1 cellular context compared by ENCODE assay signal in the genomic region with DNA sequence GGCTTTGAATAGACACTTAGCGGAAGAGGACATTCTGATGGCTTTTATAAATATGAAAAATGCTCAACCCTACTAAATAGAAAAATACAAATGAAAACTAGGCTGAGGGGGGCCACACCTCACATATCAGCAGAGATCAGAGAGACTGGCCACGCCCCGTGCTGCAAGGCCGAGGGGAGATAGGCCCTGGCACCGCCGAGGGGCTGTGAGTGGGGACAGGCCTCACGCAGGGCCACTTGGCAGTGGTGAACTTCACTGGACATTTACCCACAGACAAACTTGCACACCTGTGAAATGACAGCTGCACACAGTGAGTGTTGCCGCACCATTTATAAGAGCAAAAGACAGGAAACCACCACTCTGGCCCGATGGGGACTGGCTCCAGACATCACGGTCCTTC.
TF ChIP-seq lines count a peak whose summit lies in the region.

No MANE protein-coding gene starts in this region.

TF ChIP-seq in K562, 482 proteins besides CTCF, POLR2A, EP300 and RAD21:
- TF ChIP-seq PRMT5 (CRISPR knock-in tag; IDR thresholded peaks at IDR 0.05): no peak
- no peak for TF ChIP-seq SRSF3 (IDR thresholded peaks at IDR 0.05; ENCODE audit: insufficient read depth, low read length)
- TF ChIP-seq DPF2 (IDR thresholded peaks at IDR 0.05): 0 out of 2 replicates have a peak, but pooled peaks have one; percentile 18
- 0 out of 2 replicates have a peak, but pooled peaks have one; percentile 16 for TF ChIP-seq TCF3 (CRISPR knock-in tag; IDR thresholded peaks at IDR 0.05)
- TF ChIP-seq, protein P1, sequence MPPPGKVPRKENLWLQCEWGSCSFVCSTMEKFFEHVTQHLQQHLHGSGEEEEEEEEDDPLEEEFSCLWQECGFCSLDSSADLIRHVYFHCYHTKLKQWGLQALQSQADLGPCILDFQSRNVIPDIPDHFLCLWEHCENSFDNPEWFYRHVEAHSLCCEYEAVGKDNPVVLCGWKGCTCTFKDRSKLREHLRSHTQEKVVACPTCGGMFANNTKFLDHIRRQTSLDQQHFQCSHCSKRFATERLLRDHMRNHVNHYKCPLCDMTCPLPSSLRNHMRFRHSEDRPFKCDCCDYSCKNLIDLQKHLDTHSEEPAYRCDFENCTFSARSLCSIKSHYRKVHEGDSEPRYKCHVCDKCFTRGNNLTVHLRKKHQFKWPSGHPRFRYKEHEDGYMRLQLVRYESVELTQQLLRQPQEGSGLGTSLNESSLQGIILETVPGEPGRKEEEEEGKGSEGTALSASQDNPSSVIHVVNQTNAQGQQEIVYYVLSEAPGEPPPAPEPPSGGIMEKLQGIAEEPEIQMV (tag; conservative IDR thresholded peaks at IDR 0.05; ENCODE audit: low read depth): no peak
- TF ChIP-seq, protein P2, sequence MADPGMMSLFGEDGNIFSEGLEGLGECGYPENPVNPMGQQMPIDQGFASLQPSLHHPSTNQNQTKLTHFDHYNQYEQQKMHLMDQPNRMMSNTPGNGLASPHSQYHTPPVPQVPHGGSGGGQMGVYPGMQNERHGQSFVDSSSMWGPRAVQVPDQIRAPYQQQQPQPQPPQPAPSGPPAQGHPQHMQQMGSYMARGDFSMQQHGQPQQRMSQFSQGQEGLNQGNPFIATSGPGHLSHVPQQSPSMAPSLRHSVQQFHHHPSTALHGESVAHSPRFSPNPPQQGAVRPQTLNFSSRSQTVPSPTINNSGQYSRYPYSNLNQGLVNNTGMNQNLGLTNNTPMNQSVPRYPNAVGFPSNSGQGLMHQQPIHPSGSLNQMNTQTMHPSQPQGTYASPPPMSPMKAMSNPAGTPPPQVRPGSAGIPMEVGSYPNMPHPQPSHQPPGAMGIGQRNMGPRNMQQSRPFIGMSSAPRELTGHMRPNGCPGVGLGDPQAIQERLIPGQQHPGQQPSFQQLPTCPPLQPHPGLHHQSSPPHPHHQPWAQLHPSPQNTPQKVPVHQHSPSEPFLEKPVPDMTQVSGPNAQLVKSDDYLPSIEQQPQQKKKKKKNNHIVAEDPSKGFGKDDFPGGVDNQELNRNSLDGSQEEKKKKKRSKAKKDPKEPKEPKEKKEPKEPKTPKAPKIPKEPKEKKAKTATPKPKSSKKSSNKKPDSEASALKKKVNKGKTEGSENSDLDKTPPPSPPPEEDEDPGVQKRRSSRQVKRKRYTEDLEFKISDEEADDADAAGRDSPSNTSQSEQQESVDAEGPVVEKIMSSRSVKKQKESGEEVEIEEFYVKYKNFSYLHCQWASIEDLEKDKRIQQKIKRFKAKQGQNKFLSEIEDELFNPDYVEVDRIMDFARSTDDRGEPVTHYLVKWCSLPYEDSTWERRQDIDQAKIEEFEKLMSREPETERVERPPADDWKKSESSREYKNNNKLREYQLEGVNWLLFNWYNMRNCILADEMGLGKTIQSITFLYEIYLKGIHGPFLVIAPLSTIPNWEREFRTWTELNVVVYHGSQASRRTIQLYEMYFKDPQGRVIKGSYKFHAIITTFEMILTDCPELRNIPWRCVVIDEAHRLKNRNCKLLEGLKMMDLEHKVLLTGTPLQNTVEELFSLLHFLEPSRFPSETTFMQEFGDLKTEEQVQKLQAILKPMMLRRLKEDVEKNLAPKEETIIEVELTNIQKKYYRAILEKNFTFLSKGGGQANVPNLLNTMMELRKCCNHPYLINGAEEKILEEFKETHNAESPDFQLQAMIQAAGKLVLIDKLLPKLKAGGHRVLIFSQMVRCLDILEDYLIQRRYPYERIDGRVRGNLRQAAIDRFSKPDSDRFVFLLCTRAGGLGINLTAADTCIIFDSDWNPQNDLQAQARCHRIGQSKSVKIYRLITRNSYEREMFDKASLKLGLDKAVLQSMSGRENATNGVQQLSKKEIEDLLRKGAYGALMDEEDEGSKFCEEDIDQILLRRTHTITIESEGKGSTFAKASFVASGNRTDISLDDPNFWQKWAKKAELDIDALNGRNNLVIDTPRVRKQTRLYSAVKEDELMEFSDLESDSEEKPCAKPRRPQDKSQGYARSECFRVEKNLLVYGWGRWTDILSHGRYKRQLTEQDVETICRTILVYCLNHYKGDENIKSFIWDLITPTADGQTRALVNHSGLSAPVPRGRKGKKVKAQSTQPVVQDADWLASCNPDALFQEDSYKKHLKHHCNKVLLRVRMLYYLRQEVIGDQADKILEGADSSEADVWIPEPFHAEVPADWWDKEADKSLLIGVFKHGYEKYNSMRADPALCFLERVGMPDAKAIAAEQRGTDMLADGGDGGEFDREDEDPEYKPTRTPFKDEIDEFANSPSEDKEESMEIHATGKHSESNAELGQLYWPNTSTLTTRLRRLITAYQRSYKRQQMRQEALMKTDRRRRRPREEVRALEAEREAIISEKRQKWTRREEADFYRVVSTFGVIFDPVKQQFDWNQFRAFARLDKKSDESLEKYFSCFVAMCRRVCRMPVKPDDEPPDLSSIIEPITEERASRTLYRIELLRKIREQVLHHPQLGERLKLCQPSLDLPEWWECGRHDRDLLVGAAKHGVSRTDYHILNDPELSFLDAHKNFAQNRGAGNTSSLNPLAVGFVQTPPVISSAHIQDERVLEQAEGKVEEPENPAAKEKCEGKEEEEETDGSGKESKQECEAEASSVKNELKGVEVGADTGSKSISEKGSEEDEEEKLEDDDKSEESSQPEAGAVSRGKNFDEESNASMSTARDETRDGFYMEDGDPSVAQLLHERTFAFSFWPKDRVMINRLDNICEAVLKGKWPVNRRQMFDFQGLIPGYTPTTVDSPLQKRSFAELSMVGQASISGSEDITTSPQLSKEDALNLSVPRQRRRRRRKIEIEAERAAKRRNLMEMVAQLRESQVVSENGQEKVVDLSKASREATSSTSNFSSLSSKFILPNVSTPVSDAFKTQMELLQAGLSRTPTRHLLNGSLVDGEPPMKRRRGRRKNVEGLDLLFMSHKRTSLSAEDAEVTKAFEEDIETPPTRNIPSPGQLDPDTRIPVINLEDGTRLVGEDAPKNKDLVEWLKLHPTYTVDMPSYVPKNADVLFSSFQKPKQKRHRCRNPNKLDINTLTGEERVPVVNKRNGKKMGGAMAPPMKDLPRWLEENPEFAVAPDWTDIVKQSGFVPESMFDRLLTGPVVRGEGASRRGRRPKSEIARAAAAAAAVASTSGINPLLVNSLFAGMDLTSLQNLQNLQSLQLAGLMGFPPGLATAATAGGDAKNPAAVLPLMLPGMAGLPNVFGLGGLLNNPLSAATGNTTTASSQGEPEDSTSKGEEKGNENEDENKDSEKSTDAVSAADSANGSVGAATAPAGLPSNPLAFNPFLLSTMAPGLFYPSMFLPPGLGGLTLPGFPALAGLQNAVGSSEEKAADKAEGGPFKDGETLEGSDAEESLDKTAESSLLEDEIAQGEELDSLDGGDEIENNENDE (IDR thresholded peaks at IDR 0.05; ENCODE audit: low read depth, low read length): no peak
- TF ChIP-seq IFI16 (CRISPR knock-in tag; IDR thresholded peaks at IDR 0.05): no peak
- no peak for TF ChIP-seq FOSL1 (tag; conservative IDR thresholded peaks at IDR 0.05)
- no peak for TF ChIP-seq GABPB2 (CRISPR knock-in tag; conservative IDR thresholded peaks at IDR 0.05)
